Comparison of ENCODE assay signal across 9 cellular contexts in the genomic region with DNA sequence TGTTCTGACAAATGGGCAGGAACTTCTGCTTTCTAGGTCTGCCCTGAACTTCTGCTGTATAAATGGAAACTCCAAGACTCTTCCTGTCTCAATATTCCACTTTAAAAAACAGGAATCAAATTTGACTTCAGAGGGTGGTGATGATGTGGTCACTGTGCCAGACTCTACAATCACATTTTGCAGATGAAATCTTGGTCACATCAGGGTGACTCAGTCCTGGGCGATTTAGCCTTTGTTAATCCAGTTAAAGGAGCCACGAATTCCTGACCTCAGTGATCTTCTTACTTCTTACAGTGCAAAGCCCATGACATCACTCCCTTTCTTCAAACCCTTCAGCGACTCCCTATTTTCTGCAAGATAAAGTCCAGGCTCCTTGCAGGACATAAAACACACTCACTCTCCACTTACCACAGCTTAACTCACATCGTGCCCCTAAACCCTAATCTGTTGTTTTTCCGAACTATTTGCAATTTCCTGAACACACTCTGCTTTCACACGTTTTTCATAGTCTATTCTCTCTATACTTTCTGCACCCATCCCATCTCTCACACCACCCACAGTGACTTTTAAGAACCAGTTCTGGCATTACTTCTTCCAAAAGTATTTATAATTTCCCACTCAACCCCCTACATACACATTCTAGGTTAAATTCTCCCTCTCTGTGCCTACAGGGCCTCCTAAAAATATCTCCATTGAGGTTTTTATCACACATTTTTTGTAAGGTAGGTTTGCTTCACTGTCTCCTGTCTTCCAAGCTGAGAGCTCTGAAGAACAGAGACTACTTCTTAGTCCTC. TPM values are rescaled to one million over a fixed set of nuclear protein-coding genes. Genes with fewer than 3 reads are reported as not detected.
DNase-seq lines count a peak whose midpoint lies in the region; ATAC-seq, FAIRE-seq and TF ChIP-seq lines count a peak whose summit lies in the region.
"Had no signal": no experiment of that assay in that cellular context is flagged by ENCODE, and none has a peak within 500 bp of the region (broad histone marks: within the 10 kb centered on the region; RNA-seq: fewer than 3 reads in every experiment).

No MANE protein-coding gene starts in this region.

- H3K9me3 Mint-ChIP-seq in activated CD4-positive, alpha-beta memory T cell treated with anti-CD3 and anti-CD28 coated beads for 36 hours, result no peaks in the 10 kb centered on the region

- H3K4me3 ChIP-seq in bronchial epithelial cell (ENCODE audit: low read depth, low read length) (no peak overlapping the region), tibial nerve (no peak overlapping the region)

- no peak overlapping the region for H3K4me3 Mint-ChIP-seq in activated CD4-positive, alpha-beta memory T cell treated with anti-CD3 and anti-CD28 coated beads for 36 hours
- H3K4me3 Mint-ChIP-seq: activated naive CD8-positive, alpha-beta T cell had no signal

- TF ChIP-seq POLR2A in tibial nerve (IDR thresholded peaks at IDR 0.05), result no peak

- H3K36me3 ChIP-seq in bronchial epithelial cell (ENCODE audit: control insufficient read depth, insufficient read depth, low read length), result no peaks in the 10 kb centered on the region
- H3K36me3 ChIP-seq in tibial nerve, result no peaks in the 10 kb centered on the region

- peak; percentile 54 to 85 for TF ChIP-seq EP300 in tibial nerve (IDR thresholded peaks at IDR 0.05)

- intact Hi-C loops in activated CD4-positive, alpha-beta memory T cell treated with anti-CD3 and anti-CD28 coated beads for 36 hours (cut with micrococcal nuclease), result no loop called here

- ATAC-seq in HG02840 (IDR thresholded peaks at IDR 0.05; ENCODE audit: low FRiP score, unreplicated experiment), result no peak

- FAIRE-seq in bronchial epithelial cell (lab: Jason Lieb, UNC), result no peak

- H3K27ac ChIP-seq in layer of hippocampus (ENCODE audit: low read depth, low read length), result peak overlapping the region; percentile 44
- H3K27ac ChIP-seq in tibial nerve, result peak overlapping the region; percentile 9 to 89 (median 68)

- TF ChIP-seq CTCF in bronchial epithelial cell (IDR thresholded peaks at IDR 0.05; ENCODE audit: insufficient read depth, low read length, severe bottlenecking) (no peak), tibial nerve (IDR thresholded peaks at IDR 0.05) (no peak)

- WGBS in tibial nerve, 2 donors, result 21 to 26% methylated on average over 6 of the region's 6 CpGs

- no peaks in the 10 kb centered on the region for H3K9me3 ChIP-seq in tibial nerve

- DNase-seq in LHCN-M2 (ENCODE audit: low read depth) (peak; percentile 95), bronchial epithelial cell (ENCODE audit: low read depth) (peak; percentile 45), tibial nerve (ENCODE audit: low spot score in 2 of 2) (peak in 1 of 2 donors; percentile 36)
- no peak for DNase-seq in effector CD4-positive, alpha-beta T cell
- no peak for DNase-seq in activated CD4-positive, alpha-beta T cell treated with anti-CD3 and anti-CD28 coated beads for 1 hour
- no peak for DNase-seq in activated CD4-positive, alpha-beta memory T cell treated with anti-CD3 and anti-CD28 coated beads for 36 hours

- peaks cover 3% of the 10 kb centered on the region for H3K27me3 Mint-ChIP-seq in activated CD4-positive, alpha-beta memory T cell treated with anti-CD3 and anti-CD28 coated beads for 36 hours

- peaks cover 0 to 83% (median 23%) of the 10 kb centered on the region in 4 donors for H3K4me1 ChIP-seq in tibial nerve

- CTCF ChIA-PET in activated CD4-positive, alpha-beta memory T cell treated with anti-CD3 and anti-CD28 coated beads for 36 hours (lab: Charles Lee), result interaction anchor here (2.3 kb wide), 1 partner anchor 9 kb away, joined by 8 read pairs; no protein-coding TSS in a partner anchor

- POLR2A ChIA-PET in activated CD4-positive, alpha-beta memory T cell treated with anti-CD3 and anti-CD28 coated beads for 36 hours (lab: Charles Lee), result no interaction called here

- H3K27me3 ChIP-seq in bronchial epithelial cell (ENCODE audit: control insufficient read depth, insufficient read depth, low read length) (no peaks in the 10 kb centered on the region), layer of hippocampus (ENCODE audit: control insufficient read depth, insufficient read depth, low read length) (no peaks in the 10 kb centered on the region), tibial nerve (no peaks in the 10 kb centered on the region)

- no peaks in the 10 kb centered on the region for H3K4me1 Mint-ChIP-seq in activated CD4-positive, alpha-beta memory T cell treated with anti-CD3 and anti-CD28 coated beads for 36 hours (ENCODE audit: low read depth)

- H3K36me3 Mint-ChIP-seq in activated CD4-positive, alpha-beta memory T cell treated with anti-CD3 and anti-CD28 coated beads for 36 hours, result no peaks in the 10 kb centered on the region
- H3K36me3 Mint-ChIP-seq: activated naive CD8-positive, alpha-beta T cell had no signal

- no peak overlapping the region for H3K27ac Mint-ChIP-seq in activated CD4-positive, alpha-beta memory T cell treated with anti-CD3 and anti-CD28 coated beads for 36 hours
- H3K27ac Mint-ChIP-seq: activated naive CD8-positive, alpha-beta T cell had no signal

RNA-seq across cellular contexts. Expression of gene GASK1B, which starts 11.1 kb away (rescaled TPM):
- total RNA-seq in LHCN-M2 (2014; rRNA removed) (54.4 and 60.4 TPM in 2 replicates), bronchial epithelial cell (1.2 and 2.1 TPM in 2 replicates), tibial nerve (10 to 100 TPM; 44.1 to 72.0 (median 61.0) TPM)
- polyA plus RNA-seq in LHCN-M2 (2012), result 19.6 TPM
- not detected for total RNA-seq in activated CD4-positive, alpha-beta memory T cell treated with anti-CD3 and anti-CD28 coated beads for 36 hours

RNA-seq across cellular contexts. Expression of gene TMEM144, which starts 48.5 kb away (rescaled TPM):
- total RNA-seq in LHCN-M2 (2014; rRNA removed) (6.2 and 7.9 TPM in 2 replicates), bronchial epithelial cell (4.2 and 6.9 TPM in 2 replicates), tibial nerve (10 to 100 TPM in 1 of 4 donors, 1 to 10 TPM in 3; 4.9 to 23.8 (median 9.0) TPM)
- polyA plus RNA-seq in LHCN-M2 (2012), result 1.7 TPM
- under 1 TPM in 1 of 2 experiments, not detected in 1; 0.29 TPM for total RNA-seq in activated CD4-positive, alpha-beta memory T cell treated with anti-CD3 and anti-CD28 coated beads for 36 hours

Comparison
In these comparisons a context has a peak if more than half of its experiments do, and no peak if none do; other contexts are left out.
1. DNase-seq: peak in LHCN-M2 (single experiment) and bronchial epithelial cell (single experiment); none in effector CD4-positive, alpha-beta T cell (single experiment), activated CD4-positive, alpha-beta T cell treated with anti-CD3 and anti-CD28 coated beads for 1 hour (single experiment) and activated CD4-positive, alpha-beta memory T cell treated with anti-CD3 and anti-CD28 coated beads for 36 hours (single experiment).
2. RNA of gene GASK1B, which starts 11.1 kb away (total RNA-seq): 44.1 to 72.0 TPM in tibial nerve and 54.4 to 60.4 TPM in LHCN-M2; 1.2 to 2.1 TPM in bronchial epithelial cell and not detected in activated CD4-positive, alpha-beta memory T cell treated with anti-CD3 and anti-CD28 coated beads for 36 hours; every median in the first group is over 10 times any median in the second.